ENCODE assay signal across 14 cellular contexts in genomic region chr7:27916372-27916771, GRCh38.
DNase-seq lines count a peak whose midpoint lies in the region; ATAC-seq and TF ChIP-seq lines count a peak whose summit lies in the region.
"Had no signal": no experiment of that assay in that cellular context is flagged by ENCODE, and none has a peak within 500 bp of the region (broad histone marks: within the 10 kb centered on the region; RNA-seq: fewer than 3 reads in every experiment).

No MANE protein-coding gene starts in this region.

- H3K9me3 Mint-ChIP-seq in activated naive CD4-positive, alpha-beta T cell treated with anti-CD3 and anti-CD28 coated beads, Interleukin-2, amount 50 U/mL, for 72 hours, result no peaks in the 10 kb centered on the region
- H3K9me3 Mint-ChIP-seq: CD8-positive, alpha-beta memory T cell had no signal

- H3K27ac Mint-ChIP-seq in activated naive CD4-positive, alpha-beta T cell treated with anti-CD3 and anti-CD28 coated beads, Interleukin-2, amount 50 U/mL, for 72 hours, result no peak overlapping the region
- H3K27ac Mint-ChIP-seq: CD8-positive, alpha-beta memory T cell had no signal

- in situ Hi-C loops in Panc1 (cut with HindIII; ENCODE audit: low pct_unique_long_range_greater_than_20kb, low sequenced_read_pairs), result no loop called here

- H3K36me3 ChIP-seq in Panc1 (ENCODE audit: control insufficient read depth, insufficient read depth, low read length) (no peaks in the 10 kb centered on the region), upper lobe of right lung (no peaks in the 10 kb centered on the region)

- no TSS peak for BruUV-seq in Panc1 (replicated peaks; lab: Mats Ljungman, UMichigan)

- TF ChIP-seq CTCF in Panc1 (IDR thresholded peaks at IDR 0.05) (no peak), upper lobe of right lung (IDR thresholded peaks at IDR 0.05) (no peak)

- intact Hi-C loops in Panc1 (cut with micrococcal nuclease; ENCODE audit: unreplicated experiment) (no loop called here), upper lobe of right lung (cut with DNase I) (loop anchor here (10.0 kb wide), 1 partner anchor 712 kb away; the partner anchor contains the start of gene HOXA13)

- no peaks in the 10 kb centered on the region for H3K27me3 ChIP-seq in Panc1 (ENCODE audit: control insufficient read depth, insufficient read depth, low read length)
- no peaks in the 10 kb centered on the region for H3K27me3 ChIP-seq in upper lobe of right lung

- no peaks in the 10 kb centered on the region for H3K9me3 ChIP-seq in Panc1 (ENCODE audit: control insufficient read depth, insufficient read depth, low read depth, low read length)
- H3K9me3 ChIP-seq in upper lobe of right lung, result no peaks in the 10 kb centered on the region

- CTCF ChIA-PET in Panc1 (lab: Charles Lee), result no interaction called here

- POLR2A ChIA-PET in Panc1 (lab: Charles Lee), result no interaction called here

- H3K4me3 ChIP-seq in Panc1 (ENCODE audit: low read depth in 2 of 2, low read length in 2 of 2), result no peak overlapping the region
- no peak overlapping the region for H3K4me3 ChIP-seq in upper lobe of right lung
- H3K4me3 ChIP-seq: PC-9, SK-N-MC had no signal

- H3K27ac ChIP-seq in Panc1 (ENCODE audit: low read length) (no peak overlapping the region), upper lobe of right lung (no peak overlapping the region)
- H3K27ac ChIP-seq: 22Rv1, PC-9, SK-N-MC had no signal

- peak; percentile 55; the same call in 1 of the 2 replicates for ATAC-seq in Panc1
- peak; percentile 41 for ATAC-seq in upper lobe of right lung
- ATAC-seq in HG03097 (IDR thresholded peaks at IDR 0.05; ENCODE audit: low FRiP score, unreplicated experiment), result no peak
- no peak for ATAC-seq in activated naive CD4-positive, alpha-beta T cell treated with anti-CD3 and anti-CD28 coated beads, Interleukin-2, amount 50 U/mL, for 72 hours

- DNase-seq in DMS79 treated with DMSO at 0.1 percent for 48 hours (lab: John Stamatoyannopoulos, UW) (peak; percentile 9), DMS79 (lab: John Stamatoyannopoulos, UW) (no peak), Panc1 (ENCODE audit: low read depth, low spot score) (no peak), kidney tubule cell (ENCODE audit: low spot score) (peak; percentile 47), upper lobe of right lung (no peak), NCI-H128 (lab: John Stamatoyannopoulos, UW; ENCODE audit: unreplicated experiment) (no peak)
- no peak for DNase-seq in activated naive CD4-positive, alpha-beta T cell treated with anti-CD3 and anti-CD28 coated beads, Interleukin-2, amount 50 U/mL, for 72 hours (ENCODE audit: low spot score in 2 of 2)
- DNase-seq: CD8-positive, alpha-beta memory T cell; EL; NCI-H187 had no signal

- H3K4me1 ChIP-seq in Panc1 (ENCODE audit: control insufficient read depth, insufficient read depth, low read length) (peaks cover 15% of the 10 kb centered on the region; the same call in 1 of the 2 replicates), upper lobe of right lung (no peaks in the 10 kb centered on the region)

- H3K36me3 Mint-ChIP-seq in activated naive CD4-positive, alpha-beta T cell treated with anti-CD3 and anti-CD28 coated beads, Interleukin-2, amount 50 U/mL, for 72 hours, result no peaks in the 10 kb centered on the region

Comparison
In these comparisons a context has a peak if more than half of its experiments do, and no peak if none do; other contexts are left out.
1. DNase-seq: peak in DMS79 treated with DMSO at 0.1 percent for 48 hours (single experiment) and kidney tubule cell (single experiment); none in DMS79 (single experiment), Panc1 (single experiment), upper lobe of right lung (single experiment), NCI-H128 (single experiment) and activated naive CD4-positive, alpha-beta T cell treated with anti-CD3 and anti-CD28 coated beads, Interleukin-2, amount 50 U/mL, for 72 hours (0 of 2).
2. ATAC-seq: peak in Panc1 (single experiment) and upper lobe of right lung (single experiment); none in HG03097 (single experiment) and activated naive CD4-positive, alpha-beta T cell treated with anti-CD3 and anti-CD28 coated beads, Interleukin-2, amount 50 U/mL, for 72 hours (0 of 2).